11 cellular contexts compared by ENCODE assay signal in the genomic region with DNA sequence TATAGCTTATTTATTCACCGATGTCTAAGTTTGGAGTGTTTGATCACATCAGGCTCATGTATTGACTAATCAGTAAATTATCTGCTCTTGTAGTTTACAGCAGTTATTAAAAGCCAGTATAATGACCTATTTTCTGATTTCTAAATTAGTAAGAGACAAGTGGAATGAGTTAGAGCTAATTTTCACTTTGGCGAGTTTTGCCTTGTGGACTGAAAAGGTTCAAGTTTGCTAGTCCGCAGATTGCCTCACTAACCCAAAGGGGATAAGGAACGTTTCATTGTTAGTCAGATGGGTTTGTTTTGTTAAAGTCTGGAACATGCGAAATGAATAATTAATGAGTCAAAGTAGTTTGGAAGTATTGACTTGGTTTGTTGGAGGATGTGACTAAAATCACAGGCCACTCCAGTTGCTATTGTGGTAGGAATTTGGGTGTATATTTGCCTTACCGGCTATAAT. TPM values are rescaled to one million over a fixed set of nuclear protein-coding genes. Genes with fewer than 3 reads are reported as not detected.
DNase-seq lines count a peak whose midpoint lies in the region; ATAC-seq lines count a peak whose summit lies in the region.
"Had no signal": no experiment of that assay in that cellular context is flagged by ENCODE, and none has a peak within 500 bp of the region (broad histone marks: within the 10 kb centered on the region; RNA-seq: fewer than 3 reads in every experiment).

No MANE protein-coding gene starts in this region.

- CTCF ChIA-PET in T-cell (lab: Charles Lee) = interaction anchor here (0.6 to 3.0 kb wide), 6 partner anchors 9 to 76 kb away, joined by 3 to 9 read pairs (median 4); partner anchors contain the start of gene SMARCA2 (in 1 of the 2)

- H3K4me1 Mint-ChIP-seq in T-cell (peaks cover 46 to 72% (median 59%) of the 10 kb centered on the region in 3 donors), immature natural killer cell (peaks cover 25 to 66% of the 10 kb centered on the region in 2 donors)

- POLR2A ChIA-PET in T-cell (lab: Charles Lee) = interaction anchor here (0.7 to 2.3 kb wide), 3 partner anchors 11 to 40 kb away, joined by 3 to 20 read pairs (median 3); partner anchors contain the start of gene SMARCA2 (in 1 of the 2)

- H3K4me3 Mint-ChIP-seq in T-cell (no peak overlapping the region), immature natural killer cell (no peak overlapping the region)

- H3K27ac Mint-ChIP-seq in T-cell (peak overlapping the region; percentile 79 to 81), immature natural killer cell (peak overlapping the region; percentile 82 to 98 (median 86))

- H3K36me3 Mint-ChIP-seq in T-cell (peaks cover 37% of the 10 kb centered on the region), immature natural killer cell (peaks cover 24 to 36% (median 24%) of the 10 kb centered on the region in 3 donors)

- DNase-seq in Daoy (ENCODE audit: low read depth) (peak; percentile 15), T-cell (no peak), immature natural killer cell (no peak)
- DNase-seq in activated effector memory CD4-positive, alpha-beta T cell treated with Interleukin-2 at 50 U/mL for 16 hours = no peak
- DNase-seq: activated effector memory CD4-positive, alpha-beta T cell treated with anti-CD3 and anti-CD28 coated beads, Interleukin-2, amount 50 U/mL, for 16 hours; SW 1271; tibial artery had no signal

- ATAC-seq in GM21390 (IDR thresholded peaks at IDR 0.05; ENCODE audit: unreplicated experiment) = peak; percentile 26
- no peak for ATAC-seq in T-cell (replicated peaks in 1 of 4)
- ATAC-seq in HG03571 (IDR thresholded peaks at IDR 0.05; ENCODE audit: unreplicated experiment) = no peak
- ATAC-seq in HG03175 (IDR thresholded peaks at IDR 0.05; ENCODE audit: unreplicated experiment) = no peak
- ATAC-seq in GM19023 (IDR thresholded peaks at IDR 0.05; ENCODE audit: unreplicated experiment) = no peak

- H3K9me3 Mint-ChIP-seq in T-cell (no peaks in the 10 kb centered on the region), immature natural killer cell (peaks cover 0 to 2% (median 0%) of the 10 kb centered on the region in 6 donors)

- H3K27me3 Mint-ChIP-seq in T-cell = no peaks in the 10 kb centered on the region
- H3K27me3 Mint-ChIP-seq in immature natural killer cell (ENCODE audit: low read depth in 3 of 3) = no peaks in the 10 kb centered on the region

RNA-seq across cellular contexts. Expression of gene SMARCA2, which starts 40.1 kb away (rescaled TPM):
- total RNA-seq in Daoy (2014; rRNA removed; shearing (Covaris generic)) = 56.6 and 90.3 TPM in 2 replicates
- total RNA-seq in T-cell = 100 to 1,000 TPM; 225 to 325 (median 237) TPM
- polyA plus RNA-seq in immature natural killer cell = 10 to 100 TPM; 20.1 to 41.4 (median 25.2) TPM
